22 cellular contexts compared by ENCODE assay signal in genomic region chr22:38612217-38613006, GRCh38. TPM values are rescaled to one million over a fixed set of nuclear protein-coding genes. Genes with fewer than 3 reads are reported as not detected.
"Had no signal": no experiment of that assay in that cellular context is flagged by ENCODE, and none has a peak within 500 bp of the region (broad histone marks: within the 10 kb centered on the region; RNA-seq: fewer than 3 reads in every experiment).

No MANE protein-coding gene starts in this region.

- H3K4me3 ChIP-seq: dorsolateral prefrontal cortex, esophagus muscularis mucosa, gastroesophageal sphincter, heart left ventricle, hepatocyte, lung, pancreas, sigmoid colon, testis, tibial artery had no signal

- H3K36me3 ChIP-seq: esophagus muscularis mucosa, gastroesophageal sphincter, heart left ventricle, pancreas, sigmoid colon, tibial artery had no signal

- H3K9me3 ChIP-seq: esophagus muscularis mucosa, gastroesophageal sphincter, heart left ventricle, pancreas, sigmoid colon, testis, tibial artery had no signal

- ATAC-seq: foreskin keratinocyte; gastroesophageal sphincter; heart left ventricle; natural killer cell; pancreas; stimulated activated memory B cell treated with anti-CD40 and anti-IgM and Interleukin-4, amounts not matched to agents 10 μg/mL and 1 μg/mL and 100 μg/mL, for 72 hours; stimulated activated naive CD8-positive, alpha-beta T cell treated with anti-CD3 and anti-CD28 coated beads, Interleukin-15, Interleukin-2, amounts not matched to agents 100 U/mL and 50 U/mL, for 24 hours had no signal

- H3K27me3 ChIP-seq: dorsolateral prefrontal cortex, esophagus muscularis mucosa, foreskin keratinocyte, gastroesophageal sphincter, heart left ventricle, hepatocyte, pancreas, sigmoid colon, testis, tibial artery had no signal

- H3K27ac ChIP-seq: dorsolateral prefrontal cortex, epithelial cell of prostate, esophagus muscularis mucosa, foreskin keratinocyte, gastroesophageal sphincter, hepatocyte, pancreas, sigmoid colon, testis, tibial artery had no signal

- DNase-seq: dorsolateral prefrontal cortex; effector CD4-positive, alpha-beta T cell; foreskin keratinocyte; kidney; natural killer cell; occipital lobe; sigmoid colon; stimulated activated CD4-positive, alpha-beta T cell treated with anti-CD3 and anti-CD28 coated beads, Interleukin-4, amount 100 ng/mL, for 4 hours; stimulated activated naive CD8-positive, alpha-beta T cell treated with anti-CD3 and anti-CD28 coated beads, Interleukin-15, Interleukin-2, amounts not matched to agents 100 U/mL and 50 U/mL, for 24 hours; substantia nigra; testis; tibial artery had no signal

- H3K4me1 ChIP-seq: foreskin keratinocyte, pancreas, testis, tibial artery had no signal

RNA-seq across cellular contexts. Expression of gene DMC1, which starts 42.4 kb away (rescaled TPM):
- polyA plus RNA-seq: neural cell had no signal

RNA-seq across cellular contexts. Expression of gene FAM227A, which starts 43.8 kb away (rescaled TPM):
- total RNA-seq: mononuclear cell had no signal
